In genomic region chr3:117409256-117409655, GRCh38 we compare ENCODE assay signal across 23 cellular contexts.
"Had no signal": no experiment of that assay in that cellular context is flagged by ENCODE, and none has a peak within 500 bp of the region (broad histone marks: within the 10 kb centered on the region; RNA-seq: fewer than 3 reads in every experiment).

No MANE protein-coding gene starts in this region.

- H3K4me1 ChIP-seq: SJSA1 had no signal

- H3K27ac ChIP-seq: SJSA1 had no signal

- DNase-seq: Karpas-422, KG1, MG63, NCI-H1092 treated with DMSO at 0.1 percent for 48 hours, NCI-H1436, NCI-H187, NCI-H2029, NCI-H2081 treated with DMSO at 0.1 percent for 48 hours, NCI-H2171, NCI-H226, NCI-H446, NCI-H510A, NCI-H524 treated with DMSO at 0.1 percent for 48 hours, NCI-H69, NCI-H774, Right ventricle myocardium superior, RPMI8226, SIG-M5, SK-N-SH, SW 1271, T-cell had no signal

- H3K9me3 ChIP-seq: MG63, SJSA1, SK-N-SH had no signal

- FAIRE-seq: RCC 7860 had no signal

- H3K9me2 ChIP-seq: SK-N-SH had no signal

- H3K36me3 ChIP-seq: MG63, SJSA1 had no signal

- H3K4me3 ChIP-seq: MG63, SJSA1 had no signal

- H3K27me3 ChIP-seq: MG63, SJSA1 had no signal

- H3K4me2 ChIP-seq: SK-N-SH had no signal

- H3K9ac ChIP-seq: SK-N-SH had no signal
